1 cellular context compared by ENCODE assay signal in genomic region chr22:30575011-30575671, GRCh38.
TF ChIP-seq lines count a peak whose summit lies in the region.

No MANE protein-coding gene starts in this region.

TF ChIP-seq in SK-N-SH treated with all-trans-retinoic acid at 6 μM for 48 hours, 23 proteins besides CTCF, POLR2A, EP300 and RAD21 (continued from another document):
- TF ChIP-seq TSHZ2 (CRISPR knock-in tag; IDR thresholded peaks at IDR 0.05) (peak; percentile 52; the same call in 1 of the 2 replicates), CSDC2 (CRISPR knock-in tag; IDR thresholded peaks at IDR 0.05) (no peak), ZNF70 (CRISPR knock-in tag; IDR thresholded peaks at IDR 0.05) (no peak), ZFP30 (CRISPR knock-in tag; IDR thresholded peaks at IDR 0.05) (no peak)
